Comparison of ENCODE assay signal across 27 cellular contexts in genomic region chr19:16769385-16769784, GRCh38. TPM values are rescaled to one million over a fixed set of nuclear protein-coding genes. Genes with fewer than 3 reads are reported as not detected.
DNase-seq lines count a peak whose midpoint lies in the region; ATAC-seq and TF ChIP-seq lines count a peak whose summit lies in the region.
"Had no signal": no experiment of that assay in that cellular context is flagged by ENCODE, and none has a peak within 500 bp of the region (broad histone marks: within the 10 kb centered on the region; RNA-seq: fewer than 3 reads in every experiment).

No MANE protein-coding gene starts in this region.

- no peak overlapping the region for H3K9ac ChIP-seq in mammary epithelial cell (ENCODE audit: insufficient read depth, low read length)
- H3K9ac ChIP-seq: BLaER1 treated with 17β-estradiol and CSF1 and Interleukin-3, amounts not matched to agents 10 nM and 100 nM had no signal

- POLR2A ChIA-PET in MCF 10A (lab: Yijun Ruan, JAX): interaction anchor here (1.0 kb wide), 1 partner anchor 50 kb away, joined by 6 read pairs; the partner anchor contains the start of gene NWD1
- POLR2A ChIA-PET in RWPE1 (lab: Yijun Ruan, JAX; ENCODE audit: low non-redundant PET): interaction anchor here (0.7 kb wide), 1 partner anchor 11 kb away, joined by 5 read pairs; no protein-coding TSS in a partner anchor
- POLR2A ChIA-PET in GM10248 (lab: Yijun Ruan, JAX): no interaction called here

- no peak overlapping the region for H3K27ac ChIP-seq in mammary epithelial cell (ENCODE audit: insufficient read depth, low read depth, low read length)
- H3K27ac ChIP-seq in RWPE1: 0 out of 2 replicates have a peak overlapping the region, but pooled peaks have one; percentile 10
- H3K27ac ChIP-seq: 22Rv1; A549; BLaER1 treated with 17β-estradiol and CSF1 and Interleukin-3, amounts not matched to agents 10 nM and 100 nM; C4-2B had no signal

- ATAC-seq in GM19397 (IDR thresholded peaks at IDR 0.05; ENCODE audit: unreplicated experiment): no peak
- ATAC-seq: A549 had no signal

- TF ChIP-seq CTCF in MCF 10A (IDR thresholded peaks at IDR 0.05; ENCODE audit: unreplicated experiment) (no peak), mammary epithelial cell (conservative IDR thresholded peaks at IDR 0.05 in 1 of 2, IDR thresholded peaks at IDR 0.05 in 1 of 2; ENCODE audit: extremely low read depth in 1 of 2, insufficient read depth in 1 of 2, low read depth in 1 of 2, low read length in 2 of 2) (no peak), RWPE1 (conservative IDR thresholded peaks at IDR 0.05; ENCODE audit: low read depth) (no peak), fibroblast of mammary gland (conservative IDR thresholded peaks at IDR 0.05; ENCODE audit: control insufficient read depth, insufficient read depth, low read depth, low read length) (no peak), GM10248 (IDR thresholded peaks at IDR 0.05; ENCODE audit: control extremely low read depth, extremely low read depth, low read depth, missing control alignments) (no peak)

- no peak overlapping the region for H3K4me3 Mint-ChIP-seq in MCF 10A (ENCODE audit: unreplicated experiment)
- H3K4me3 Mint-ChIP-seq: B cell; CD4-positive, alpha-beta memory T cell; CD8-positive, alpha-beta memory T cell had no signal

- H3K9me3 Mint-ChIP-seq in MCF 10A (ENCODE audit: unreplicated experiment): peaks cover 6% of the 10 kb centered on the region

- DNase-seq in MCF 10A (ENCODE audit: unreplicated experiment) (no peak), mammary epithelial cell (no peak), RWPE1 (ENCODE audit: low spot score) (no peak), fibroblast of mammary gland (ENCODE audit: low read depth) (peak; percentile 5), posterior vena cava (ENCODE audit: low spot score) (peak; percentile 37), GM10248 (ENCODE audit: extremely low spot score) (no peak), globus pallidus (ENCODE audit: low spot score) (no peak)
- DNase-seq: AML-193; CD4-positive, alpha-beta memory T cell; CD8-positive, alpha-beta memory T cell; COR-L47; DMS 273 treated with DMSO at 0.1 percent for 48 hours; DMS153; DMS53; DMS79; DND-41; EL; GDM1 had no signal

- no peaks in the 10 kb centered on the region for H3K36me3 ChIP-seq in mammary epithelial cell (ENCODE audit: insufficient read depth, low read length)
- H3K36me3 ChIP-seq: BLaER1 treated with 17β-estradiol and CSF1 and Interleukin-3, amounts not matched to agents 10 nM and 100 nM had no signal

- WGBS in mammary epithelial cell (ENCODE audit: low coverage, missing lambda C conversion rate): 94% methylated on average over 6 of the region's 7 CpGs

- no peaks in the 10 kb centered on the region for H3K27me3 Mint-ChIP-seq in MCF 10A (ENCODE audit: insufficient read depth, unreplicated experiment)

- peaks cover 10% of the 10 kb centered on the region for H3K4me1 Mint-ChIP-seq in MCF 10A (ENCODE audit: insufficient read depth, unreplicated experiment)
- H3K4me1 Mint-ChIP-seq: CD8-positive, alpha-beta memory T cell had no signal

- intact Hi-C loops in MCF 10A (cut with micrococcal nuclease): no loop called here
- intact Hi-C loops in mammary epithelial cell (cut with micrococcal nuclease): no loop called here
- intact Hi-C loops in posterior vena cava (cut with DNase I): no loop called here

- H3K4me3 ChIP-seq in mammary epithelial cell (replicated peaks in 1 of 3; ENCODE audit: insufficient read depth in 1 of 3, low read depth in 2 of 3, low read length in 3 of 3): no peak overlapping the region
- no peak overlapping the region for H3K4me3 ChIP-seq in fibroblast of mammary gland (ENCODE audit: control insufficient read depth, low read depth, low read length)
- H3K4me3 ChIP-seq: A549; BLaER1 treated with 17β-estradiol and CSF1 and Interleukin-3, amounts not matched to agents 10 nM and 100 nM had no signal

- H3K79me2 ChIP-seq in mammary epithelial cell (ENCODE audit: insufficient read depth, low read length): no peaks in the 10 kb centered on the region

- no peaks in the 10 kb centered on the region for H3K27me3 ChIP-seq in mammary epithelial cell (ENCODE audit: insufficient read depth, low read length)
- H3K27me3 ChIP-seq: BLaER1 treated with 17β-estradiol and CSF1 and Interleukin-3, amounts not matched to agents 10 nM and 100 nM had no signal

- in situ Hi-C loops in mammary epithelial cell (cut with MboI; ENCODE audit: low sequenced_read_pairs in 2 of 2): loop anchor here in 1 of 2 donors (10.0 kb wide), 1 partner anchor 55 kb away; the partner anchor contains the start of gene NWD1

- H3K4me1 ChIP-seq in mammary epithelial cell (ENCODE audit: insufficient read depth, low read length): peaks cover 14% of the 10 kb centered on the region
- H3K4me1 ChIP-seq: A549 had no signal

- peak overlapping the region; percentile 13 for H3K27ac Mint-ChIP-seq in MCF 10A (ENCODE audit: low read depth, unreplicated experiment)
- H3K27ac Mint-ChIP-seq: B cell; CD4-positive, alpha-beta memory T cell had no signal

- H3K4me2 ChIP-seq in mammary epithelial cell (ENCODE audit: insufficient read depth, low read depth, low read length): no peak overlapping the region
- H3K4me2 ChIP-seq: A549; BLaER1 treated with 17β-estradiol and CSF1 and Interleukin-3, amounts not matched to agents 10 nM and 100 nM had no signal

- CTCF ChIA-PET in MCF 10A (lab: Yijun Ruan, JAX) (interaction anchor here (0.6 to 4.6 kb wide), 9 partner anchors 10 to 298 kb away, joined by 3 to 53 read pairs (median 4); partner anchors contain the start of gene NWD1), mammary epithelial cell (lab: Charles Lee; ENCODE audit: low non-redundant PET) (no interaction called here), RWPE1 (lab: Yijun Ruan, JAX) (interaction anchor here (0.6 to 1.3 kb wide), 3 partner anchors 12 to 55 kb away, joined by 3 to 5 read pairs (median 3); no protein-coding TSS in a partner anchor), GM10248 (lab: Yijun Ruan, JAX) (interaction anchor here (1.2 to 1.5 kb wide), 3 partner anchors 10 to 283 kb away, joined by 3 to 4 read pairs (median 3); no protein-coding TSS in a partner anchor)

- no peaks in the 10 kb centered on the region for H3K9me3 ChIP-seq in mammary epithelial cell (replicated peaks; ENCODE audit: insufficient read depth, low read length)

- dilution Hi-C loops in mammary epithelial cell (cut with HindIII; ENCODE audit: low sequenced_read_pairs): no loop called here

- H4K20me1 ChIP-seq in mammary epithelial cell (ENCODE audit: insufficient read depth, low read length): no peaks in the 10 kb centered on the region
- H4K20me1 ChIP-seq: BLaER1 treated with 17β-estradiol and CSF1 and Interleukin-3, amounts not matched to agents 10 nM and 100 nM had no signal

- H2AFZ ChIP-seq in mammary epithelial cell (ENCODE audit: low read depth, low read length): no peak overlapping the region

- BruUV-seq in MCF 10A (replicated peaks; lab: Mats Ljungman, UMichigan): no TSS peak
- no TSS peak for BruUV-seq in mammary epithelial cell (replicated peaks; lab: Mats Ljungman, UMichigan)

- H3K36me3 Mint-ChIP-seq in MCF 10A (ENCODE audit: insufficient read depth, unreplicated experiment): no peaks in the 10 kb centered on the region
- H3K36me3 Mint-ChIP-seq: CD4-positive, alpha-beta memory T cell; CD8-positive, alpha-beta memory T cell had no signal

RNA-seq across cellular contexts. Expression of gene NWD1, which starts 49.7 kb away (rescaled TPM):
- total RNA-seq in MCF 10A (2022) (0.59 and 0.63 TPM in 2 replicates), mammary epithelial cell (1 to 10 TPM in 1 of 2 donors, under 1 TPM in 1; 0.87 to 1.5 TPM), posterior vena cava (under 1 TPM; 0.05 TPM)
- 1.6 TPM for polyA plus RNA-seq in mammary epithelial cell
- polyA minus RNA-seq in mammary epithelial cell: 3.2 TPM
- total RNA-seq: CD4-positive, alpha-beta memory T cell; CD8-positive, alpha-beta memory T cell; Daoy; G401 had no signal
- polyA plus RNA-seq: A549; BJ; CD4-positive, alpha-beta memory T cell; CD8-positive, alpha-beta memory T cell had no signal

RNA-seq across cellular contexts. Expression of gene SIN3B, which starts 59.8 kb away (rescaled TPM):
- 56.0 and 66.6 TPM in 2 replicates for total RNA-seq in MCF 10A (2022)
- total RNA-seq in mammary epithelial cell: 10 to 100 TPM; 35.5 to 67.2 TPM
- polyA plus RNA-seq in mammary epithelial cell: 23.7 TPM
- 60.7 TPM for polyA minus RNA-seq in mammary epithelial cell
- total RNA-seq in posterior vena cava: 10 to 100 TPM; 34.6 to 36.5 TPM

Comparison
In these comparisons a context has a peak if more than half of its experiments do, and no peak if none do; other contexts are left out.
1. DNase-seq: peak in fibroblast of mammary gland (single experiment) and posterior vena cava (single experiment); none in MCF 10A (single experiment), mammary epithelial cell (single experiment), RWPE1 (single experiment), GM10248 (single experiment) and globus pallidus (single experiment).